12 cellular contexts compared by ENCODE assay signal in the genomic region with DNA sequence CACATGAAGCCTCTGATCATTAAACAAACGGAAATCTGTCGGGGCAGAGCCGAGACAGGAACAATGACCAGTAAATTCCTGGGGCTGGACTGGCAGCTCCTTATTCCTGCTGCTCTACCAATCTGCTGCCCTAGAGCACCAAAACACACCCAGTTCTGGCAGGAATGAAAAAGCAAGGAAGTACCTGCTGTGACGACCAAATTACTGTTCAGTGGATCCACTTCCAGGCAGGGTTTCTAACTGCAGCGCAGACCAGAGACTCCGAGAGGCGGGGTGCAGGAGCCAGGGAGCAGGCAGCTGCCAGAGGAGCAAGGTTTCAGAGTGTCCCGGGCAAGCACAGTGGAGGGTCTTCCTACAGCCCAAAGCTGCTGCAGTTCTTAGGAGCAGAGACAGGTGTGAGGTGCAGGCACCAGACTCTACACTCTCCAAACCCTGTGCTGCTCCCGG. TPM values are rescaled to one million over a fixed set of nuclear protein-coding genes. Genes with fewer than 3 reads are reported as not detected.
DNase-seq lines count a peak whose midpoint lies in the region; ATAC-seq and TF ChIP-seq lines count a peak whose summit lies in the region.
"Had no signal": no experiment of that assay in that cellular context is flagged by ENCODE, and none has a peak within 500 bp of the region (broad histone marks: within the 10 kb centered on the region; RNA-seq: fewer than 3 reads in every experiment).

No MANE protein-coding gene starts in this region.

- H3K4me3 Mint-ChIP-seq in brain, result peak overlapping the region; percentile 64 to 76 (median 72)
- H3K4me3 Mint-ChIP-seq in naive thymus-derived CD8-positive, alpha-beta T cell, result no peak overlapping the region

- DNase-seq in AG08395 (ENCODE audit: low spot score), result peak; percentile 36
- no peak for DNase-seq in LNCaP clone FGC (ENCODE audit: low read depth)
- peak; percentile 64 for DNase-seq in left kidney (ENCODE audit: low read depth, low spot score)
- no peak for DNase-seq in NCI-H1092 (lab: John Stamatoyannopoulos, UW)
- DNase-seq in naive thymus-derived CD8-positive, alpha-beta T cell, result no peak
- no peak for DNase-seq in GM10248 (ENCODE audit: extremely low spot score)
- DNase-seq: activated gamma-delta T cell, NCI-H526 treated with DMSO at 0.1 percent for 48 hours had no signal

- POLR2A ChIA-PET in naive thymus-derived CD8-positive, alpha-beta T cell (lab: Charles Lee), result no interaction called here
- POLR2A ChIA-PET in GM10248 (lab: Yijun Ruan, JAX), result no interaction called here

- no peak for TF ChIP-seq CTCF in LNCaP clone FGC (IDR thresholded peaks at IDR 0.05; ENCODE audit: control insufficient read depth, extremely low read depth, insufficient read depth)
- no peak for TF ChIP-seq CTCF in brain (conservative IDR thresholded peaks at IDR 0.05)
- no peak for TF ChIP-seq CTCF in GM10248 (IDR thresholded peaks at IDR 0.05; ENCODE audit: control extremely low read depth, extremely low read depth, low read depth, missing control alignments)

- H3K4me3 ChIP-seq in LNCaP clone FGC (ENCODE audit: low read depth, low read length), result peak overlapping the region; percentile 34

- H3K9me3 Mint-ChIP-seq in brain, result peaks cover 0 to 1% (median 0%) of the 10 kb centered on the region in 5 experiments
- peaks cover 0 to 2% (median 0%) of the 10 kb centered on the region in 9 donors for H3K9me3 Mint-ChIP-seq in naive thymus-derived CD8-positive, alpha-beta T cell

- CTCF ChIA-PET in GM10248 (lab: Yijun Ruan, JAX), result interaction anchor here (1.2 kb wide), 1 partner anchor 164 kb away, joined by 3 read pairs; no protein-coding TSS in a partner anchor

- no peak for ATAC-seq in HG02642 (IDR thresholded peaks at IDR 0.05; ENCODE audit: poor library complexity, unreplicated experiment)
- ATAC-seq in naive thymus-derived CD8-positive, alpha-beta T cell, result no peak
- ATAC-seq: HCT116 had no signal

- H3K36me3 Mint-ChIP-seq in brain, result no peaks in the 10 kb centered on the region
- H3K36me3 Mint-ChIP-seq in naive thymus-derived CD8-positive, alpha-beta T cell, result no peaks in the 10 kb centered on the region

- H3K27me3 Mint-ChIP-seq in brain, result peaks cover 10% of the 10 kb centered on the region
- H3K27me3 Mint-ChIP-seq in naive thymus-derived CD8-positive, alpha-beta T cell, result peaks cover 10 to 29% (median 13%) of the 10 kb centered on the region in 5 donors

- H3K4me1 Mint-ChIP-seq in brain, result peaks cover 72% of the 10 kb centered on the region
- H3K4me1 Mint-ChIP-seq in naive thymus-derived CD8-positive, alpha-beta T cell, result peaks cover 0 to 5% (median under 1%) of the 10 kb centered on the region in 4 donors

- H3K27ac Mint-ChIP-seq in brain, result peak overlapping the region in 4 of 5 experiments; percentile 22 to 78 (median 50)
- H3K27ac Mint-ChIP-seq in naive thymus-derived CD8-positive, alpha-beta T cell, result peak overlapping the region in 1 of 10 donors; percentile 15

RNA-seq across cellular contexts. Expression of a gene that starts 32.4 kb away (rescaled TPM):
- polyA plus RNA-seq in brain (ENCODE audit: insufficient read depth, low read depth, low replicate concordance), result 1.7 TPM
- not detected for total RNA-seq in naive thymus-derived CD8-positive, alpha-beta T cell
- not detected for polyA plus RNA-seq in naive thymus-derived CD8-positive, alpha-beta T cell
- total RNA-seq: endothelial cell of umbilical vein had no signal
- polyA plus RNA-seq: endothelial cell of umbilical vein had no signal

Comparison
In these comparisons a context has a peak if more than half of its experiments do, and no peak if none do; other contexts are left out.
1. DNase-seq: peak in AG08395 (single experiment) and left kidney (single experiment); none in LNCaP clone FGC (single experiment), NCI-H1092 (single experiment), naive thymus-derived CD8-positive, alpha-beta T cell (0 of 10) and GM10248 (single experiment).
2. H3K4me3 Mint-ChIP-seq: peak in brain (5 of 5); none in naive thymus-derived CD8-positive, alpha-beta T cell (0 of 10).